In genomic region chr1:222065234-222065633, GRCh38 we compare ENCODE assay signal across 19 cellular contexts.
"Had no signal": no experiment of that assay in that cellular context is flagged by ENCODE, and none has a peak within 500 bp of the region (broad histone marks: within the 10 kb centered on the region; RNA-seq: fewer than 3 reads in every experiment).

No MANE protein-coding gene starts in this region.

- H3K4me3 ChIP-seq: MG63, SJSA1, SK-N-MC had no signal

- DNase-seq: KBM-7, NCI-H1092, NCI-H1436, NCI-H187, NCI-H2029, NCI-H2081 treated with DMSO at 0.1 percent for 48 hours, NCI-H2171, NCI-H226, NCI-H446, NCI-H510A, NCI-H524 treated with DMSO at 0.1 percent for 48 hours, NCI-H774, Right ventricle myocardium superior, RPMI8226, SIG-M5 had no signal

- H3K27ac ChIP-seq: HL-60, SJSA1, SK-N-MC had no signal

- H3K36me3 ChIP-seq: MG63, SJSA1 had no signal

- H3K27me3 ChIP-seq: MG63, SJSA1 had no signal
